Comparison of ENCODE assay signal across 25 cellular contexts in the genomic region with DNA sequence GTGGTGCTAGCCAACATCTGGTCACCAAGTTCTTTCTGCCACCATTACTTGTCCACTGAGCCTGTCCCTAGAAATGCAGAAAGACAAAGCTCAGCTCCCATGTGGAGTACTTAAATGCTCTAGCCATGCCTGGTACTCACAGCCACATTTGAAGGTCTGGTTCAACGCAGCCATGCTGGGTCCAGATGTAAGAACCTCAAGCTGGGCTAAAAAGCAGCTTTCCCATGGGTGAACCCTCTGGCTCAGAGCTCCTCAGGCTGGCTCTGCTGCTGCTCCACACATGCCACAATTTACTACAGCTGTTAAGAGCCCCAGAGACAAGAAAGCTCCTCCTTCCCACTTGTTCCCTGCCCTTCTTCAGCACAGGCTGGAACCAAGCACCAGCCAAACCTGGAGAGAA.
DNase-seq lines count a peak whose midpoint lies in the region; ATAC-seq and TF ChIP-seq lines count a peak whose summit lies in the region.
"Had no signal": no experiment of that assay in that cellular context is flagged by ENCODE, and none has a peak within 500 bp of the region (broad histone marks: within the 10 kb centered on the region; RNA-seq: fewer than 3 reads in every experiment).

No MANE protein-coding gene starts in this region.

- 63% methylated on average over 1 of the region's 1 CpG for WGBS in right cardiac atrium
- no CpG with 5 or more reads among the region's 1 CpG for WGBS in prostate gland

- no peak overlapping the region for H3K27ac Mint-ChIP-seq in stimulated activated memory B cell treated with anti-CD40 and anti-IgM and Interleukin-4, amounts not matched to agents 10 μg/mL and 1 μg/mL and 100 μg/mL, for 72 hours
- H3K27ac Mint-ChIP-seq: activated CD4-positive, alpha-beta memory T cell treated with anti-CD3 and anti-CD28 coated beads for 36 hours; activated naive CD8-positive, alpha-beta T cell treated with anti-CD3 and anti-CD28 coated beads, Interleukin-2, amount 50 U/mL, for 24 hours had no signal

- H3K4me3 Mint-ChIP-seq in stimulated activated memory B cell treated with anti-CD40 and anti-IgM and Interleukin-4, amounts not matched to agents 10 μg/mL and 1 μg/mL and 100 μg/mL, for 72 hours: no peak overlapping the region
- H3K4me3 Mint-ChIP-seq: activated CD4-positive, alpha-beta memory T cell treated with anti-CD3 and anti-CD28 coated beads for 36 hours; activated naive CD8-positive, alpha-beta T cell treated with anti-CD3 and anti-CD28 coated beads, Interleukin-2, amount 50 U/mL, for 24 hours had no signal

- no peaks in the 10 kb centered on the region for H3K9me2 ChIP-seq in PC-9 (ENCODE audit: insufficient read depth)

- H3K4me2 ChIP-seq in PC-9: no peak overlapping the region
- H3K4me2 ChIP-seq: smooth muscle cell had no signal

- no peak for TF ChIP-seq POLR2A in prostate gland (IDR thresholded peaks at IDR 0.05)

- no peaks in the 10 kb centered on the region for H3K27me3 Mint-ChIP-seq in stimulated activated memory B cell treated with anti-CD40 and anti-IgM and Interleukin-4, amounts not matched to agents 10 μg/mL and 1 μg/mL and 100 μg/mL, for 72 hours
- H3K27me3 Mint-ChIP-seq: activated CD4-positive, alpha-beta memory T cell treated with anti-CD3 and anti-CD28 coated beads for 36 hours; activated naive CD8-positive, alpha-beta T cell treated with anti-CD3 and anti-CD28 coated beads, Interleukin-2, amount 50 U/mL, for 24 hours had no signal

- peaks cover 55% of the 10 kb centered on the region for H3K4me1 ChIP-seq in A673 (ENCODE audit: insufficient read depth, low read length, poor library complexity, severe bottlenecking)
- H3K4me1 ChIP-seq in right cardiac atrium (ENCODE audit: control insufficient read depth, insufficient read depth, low read length): peaks cover 32% of the 10 kb centered on the region
- H3K4me1 ChIP-seq in PC-9 (replicated peaks; ENCODE audit: insufficient read depth): no peaks in the 10 kb centered on the region
- peaks cover 3% of the 10 kb centered on the region for H3K4me1 ChIP-seq in prostate gland (replicated peaks)
- H3K4me1 ChIP-seq: breast epithelium, foreskin keratinocyte had no signal

- peak; percentile 6 to 37 for ATAC-seq in right cardiac atrium
- no peak for ATAC-seq in stimulated activated memory B cell treated with anti-CD40 and anti-IgM and Interleukin-4, amounts not matched to agents 10 μg/mL and 1 μg/mL and 100 μg/mL, for 72 hours
- ATAC-seq: activated naive CD8-positive, alpha-beta T cell treated with anti-CD3 and anti-CD28 coated beads, Interleukin-2, amount 50 U/mL, for 24 hours; foreskin keratinocyte had no signal

- H4K20me1 ChIP-seq in PC-9 (ENCODE audit: insufficient read depth): no peaks in the 10 kb centered on the region

- intact Hi-C loops in A673 (cut with micrococcal nuclease; ENCODE audit: unreplicated experiment): no loop called here
- intact Hi-C loops in right cardiac atrium (cut with DNase I): no loop called here
- intact Hi-C loops in PC-9 (cut with micrococcal nuclease; ENCODE audit: unreplicated experiment): no loop called here
- intact Hi-C loops in prostate gland (cut with DNase I): no loop called here

- H3K36me3 Mint-ChIP-seq in stimulated activated memory B cell treated with anti-CD40 and anti-IgM and Interleukin-4, amounts not matched to agents 10 μg/mL and 1 μg/mL and 100 μg/mL, for 72 hours: peaks cover 19% of the 10 kb centered on the region
- H3K36me3 Mint-ChIP-seq: activated CD4-positive, alpha-beta memory T cell treated with anti-CD3 and anti-CD28 coated beads for 36 hours had no signal

- peak overlapping the region; percentile 33 for H3K27ac ChIP-seq in A673 (ENCODE audit: low read depth, low read length, poor library complexity, severe bottlenecking)
- H3K27ac ChIP-seq in right cardiac atrium (ENCODE audit: low read length): peak overlapping the region; percentile 57
- no peak overlapping the region for H3K27ac ChIP-seq in PC-9
- no peak overlapping the region for H3K27ac ChIP-seq in prostate gland
- H3K27ac ChIP-seq: breast epithelium, foreskin keratinocyte, HL-60, neutrophil had no signal

- H3K79me2 ChIP-seq in PC-9 (ENCODE audit: low read depth): no peaks in the 10 kb centered on the region

- H3K4me3 ChIP-seq in A673 (ENCODE audit: low read depth, low read length, poor library complexity, severe bottlenecking) (no peak overlapping the region), right cardiac atrium (ENCODE audit: low read length) (no peak overlapping the region), PC-9 (no peak overlapping the region), prostate gland (no peak overlapping the region)
- H3K4me3 ChIP-seq: breast epithelium, smooth muscle cell, thyroid gland had no signal

- H3K9me3 ChIP-seq in A673 (ENCODE audit: low read depth, low read length, poor library complexity, severe bottlenecking) (no peaks in the 10 kb centered on the region), right cardiac atrium (ENCODE audit: control insufficient read depth, low read length) (no peaks in the 10 kb centered on the region), PC-9 (ENCODE audit: insufficient read depth, low read depth) (no peaks in the 10 kb centered on the region), prostate gland (no peaks in the 10 kb centered on the region)
- H3K9me3 ChIP-seq: breast epithelium, neutrophil, thyroid gland had no signal

- TF ChIP-seq CTCF in A673 (conservative IDR thresholded peaks at IDR 0.05; ENCODE audit: low read depth, low read length) (no peak), PC-9 (conservative IDR thresholded peaks at IDR 0.05) (no peak), prostate gland (IDR thresholded peaks at IDR 0.05) (no peak)

- no peak for DNase-seq in A673 (ENCODE audit: low spot score)
- peak; percentile 69 for DNase-seq in NCI-H69 (lab: John Stamatoyannopoulos, UW)
- DNase-seq in fibroblast of peridontal ligament (ENCODE audit: extremely low read depth): peak; percentile 90
- DNase-seq in right cardiac atrium: peak in 2 of 3 donors; percentile 65 to 70
- DNase-seq in COR-L47 (lab: John Stamatoyannopoulos, UW): no peak
- DNase-seq in PC-9: no peak
- DNase-seq in prostate gland (ENCODE audit: low spot score): no peak
- DNase-seq: activated CD4-positive, alpha-beta memory T cell treated with anti-CD3 and anti-CD28 coated beads for 36 hours; activated naive CD8-positive, alpha-beta T cell treated with anti-CD3 and anti-CD28 coated beads, Interleukin-2, amount 50 U/mL, for 24 hours; Calu3; cortex of kidney; EL; foreskin keratinocyte; IMR-90; mammary epithelial cell; NCI-H1105; NCI-H524 treated with DMSO at 0.1 percent for 48 hours; stimulated activated naive CD4-positive, alpha-beta T cell; T1000 had no signal

- H3K27me3 ChIP-seq in A673 (replicated peaks; ENCODE audit: insufficient read depth, low read depth, low read length, poor library complexity) (no peaks in the 10 kb centered on the region), right cardiac atrium (ENCODE audit: control insufficient read depth, insufficient read depth) (no peaks in the 10 kb centered on the region), PC-9 (ENCODE audit: insufficient read depth, low read depth) (no peaks in the 10 kb centered on the region), prostate gland (replicated peaks; ENCODE audit: insufficient read depth) (no peaks in the 10 kb centered on the region)
- H3K27me3 ChIP-seq: breast epithelium, foreskin keratinocyte, neutrophil, thyroid gland had no signal

- BruUV-seq in A673 (replicated peaks; lab: Mats Ljungman, UMichigan) (no TSS peak), PC-9 (replicated peaks; lab: Mats Ljungman, UMichigan) (no TSS peak)

- H3K36me3 ChIP-seq in A673 (ENCODE audit: insufficient read depth, low read length, poor library complexity, severe bottlenecking) (no peaks in the 10 kb centered on the region), PC-9 (ENCODE audit: low read depth) (no peaks in the 10 kb centered on the region), prostate gland (no peaks in the 10 kb centered on the region)
- H3K36me3 ChIP-seq: breast epithelium, neutrophil, thyroid gland had no signal

- no peak overlapping the region for H2AFZ ChIP-seq in PC-9

- CTCF ChIA-PET in A673 (lab: Charles Lee): no interaction called here
- CTCF ChIA-PET in PC-9 (lab: Charles Lee): interaction anchor here (0.6 kb wide), 1 partner anchor 406 kb away, joined by 3 read pairs; no protein-coding TSS in a partner anchor

- H3K9me3 Mint-ChIP-seq in stimulated activated memory B cell treated with anti-CD40 and anti-IgM and Interleukin-4, amounts not matched to agents 10 μg/mL and 1 μg/mL and 100 μg/mL, for 72 hours: no peaks in the 10 kb centered on the region
- H3K9me3 Mint-ChIP-seq: activated CD4-positive, alpha-beta memory T cell treated with anti-CD3 and anti-CD28 coated beads for 36 hours; activated naive CD8-positive, alpha-beta T cell treated with anti-CD3 and anti-CD28 coated beads, Interleukin-2, amount 50 U/mL, for 24 hours had no signal

- H3K4me1 Mint-ChIP-seq in stimulated activated memory B cell treated with anti-CD40 and anti-IgM and Interleukin-4, amounts not matched to agents 10 μg/mL and 1 μg/mL and 100 μg/mL, for 72 hours: peaks cover 12% of the 10 kb centered on the region
- H3K4me1 Mint-ChIP-seq: activated naive CD8-positive, alpha-beta T cell treated with anti-CD3 and anti-CD28 coated beads, Interleukin-2, amount 50 U/mL, for 24 hours had no signal

- POLR2A ChIA-PET in A673 (lab: Charles Lee; ENCODE audit: low non-redundant PET): no interaction called here
- POLR2A ChIA-PET in PC-9 (lab: Charles Lee; ENCODE audit: unreplicated experiment): no interaction called here

- no peaks in the 10 kb centered on the region for H3F3A ChIP-seq in PC-9 (ENCODE audit: insufficient read depth, low read depth)

Comparison
In these comparisons a context has a peak if more than half of its experiments do, and no peak if none do; other contexts are left out.
1. DNase-seq: peak in NCI-H69 (single experiment), fibroblast of peridontal ligament (single experiment) and right cardiac atrium (2 of 3); none in A673 (single experiment), COR-L47 (single experiment), PC-9 (0 of 2) and prostate gland (single experiment).
2. H3K27ac ChIP-seq: peak in A673 (single experiment) and right cardiac atrium (single experiment); none in PC-9 (single experiment) and prostate gland (0 of 2).